Comparison of ENCODE assay signal across 2 cellular contexts in the genomic region with DNA sequence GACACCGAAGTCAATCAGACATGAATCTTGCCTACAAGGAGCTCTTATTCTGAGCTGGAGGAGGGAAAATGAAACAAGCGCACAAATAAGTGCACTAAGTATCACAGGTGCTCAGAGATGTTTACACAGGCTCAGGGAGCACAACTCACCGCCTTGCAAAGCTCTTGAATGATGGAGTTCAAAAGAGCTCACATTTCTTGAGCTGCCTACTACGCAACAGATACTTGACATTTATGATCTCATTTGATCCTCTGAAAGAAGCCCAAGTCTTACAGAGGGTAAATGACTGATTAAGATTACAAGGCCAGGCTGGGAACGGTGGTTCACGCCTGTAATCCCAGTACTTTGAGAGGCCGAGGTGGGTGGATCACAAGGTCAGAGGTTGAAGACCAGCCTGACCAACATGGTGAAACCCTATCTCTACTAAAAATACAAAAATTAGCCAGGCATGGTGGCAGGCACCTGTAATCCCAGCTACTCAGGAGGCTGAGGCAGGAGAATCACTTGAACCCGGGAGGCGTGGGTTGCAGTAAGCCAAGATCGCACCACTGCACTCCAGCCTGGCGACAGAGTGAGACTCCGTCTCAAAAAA.
TF ChIP-seq lines count a peak whose summit lies in the region.

No MANE protein-coding gene starts in this region.

TF ChIP-seq in GM12878, 131 proteins besides CTCF, POLR2A, EP300 and RAD21:
- TF ChIP-seq, protein P1, sequence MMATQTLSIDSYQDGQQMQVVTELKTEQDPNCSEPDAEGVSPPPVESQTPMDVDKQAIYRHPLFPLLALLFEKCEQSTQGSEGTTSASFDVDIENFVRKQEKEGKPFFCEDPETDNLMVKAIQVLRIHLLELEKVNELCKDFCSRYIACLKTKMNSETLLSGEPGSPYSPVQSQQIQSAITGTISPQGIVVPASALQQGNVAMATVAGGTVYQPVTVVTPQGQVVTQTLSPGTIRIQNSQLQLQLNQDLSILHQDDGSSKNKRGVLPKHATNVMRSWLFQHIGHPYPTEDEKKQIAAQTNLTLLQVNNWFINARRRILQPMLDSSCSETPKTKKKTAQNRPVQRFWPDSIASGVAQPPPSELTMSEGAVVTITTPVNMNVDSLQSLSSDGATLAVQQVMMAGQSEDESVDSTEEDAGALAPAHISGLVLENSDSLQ (IDR thresholded peaks at IDR 0.05): 0 out of 2 replicates have a peak, but pooled peaks have one; percentile 0

TF ChIP-seq in HepG2, 621 proteins besides CTCF, POLR2A, EP300 and RAD21:
- TF ChIP-seq, protein P2, sequence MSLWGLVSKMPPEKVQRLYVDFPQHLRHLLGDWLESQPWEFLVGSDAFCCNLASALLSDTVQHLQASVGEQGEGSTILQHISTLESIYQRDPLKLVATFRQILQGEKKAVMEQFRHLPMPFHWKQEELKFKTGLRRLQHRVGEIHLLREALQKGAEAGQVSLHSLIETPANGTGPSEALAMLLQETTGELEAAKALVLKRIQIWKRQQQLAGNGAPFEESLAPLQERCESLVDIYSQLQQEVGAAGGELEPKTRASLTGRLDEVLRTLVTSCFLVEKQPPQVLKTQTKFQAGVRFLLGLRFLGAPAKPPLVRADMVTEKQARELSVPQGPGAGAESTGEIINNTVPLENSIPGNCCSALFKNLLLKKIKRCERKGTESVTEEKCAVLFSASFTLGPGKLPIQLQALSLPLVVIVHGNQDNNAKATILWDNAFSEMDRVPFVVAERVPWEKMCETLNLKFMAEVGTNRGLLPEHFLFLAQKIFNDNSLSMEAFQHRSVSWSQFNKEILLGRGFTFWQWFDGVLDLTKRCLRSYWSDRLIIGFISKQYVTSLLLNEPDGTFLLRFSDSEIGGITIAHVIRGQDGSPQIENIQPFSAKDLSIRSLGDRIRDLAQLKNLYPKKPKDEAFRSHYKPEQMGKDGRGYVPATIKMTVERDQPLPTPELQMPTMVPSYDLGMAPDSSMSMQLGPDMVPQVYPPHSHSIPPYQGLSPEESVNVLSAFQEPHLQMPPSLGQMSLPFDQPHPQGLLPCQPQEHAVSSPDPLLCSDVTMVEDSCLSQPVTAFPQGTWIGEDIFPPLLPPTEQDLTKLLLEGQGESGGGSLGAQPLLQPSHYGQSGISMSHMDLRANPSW (CRISPR knock-in tag; IDR thresholded peaks at IDR 0.05; ENCODE audit: borderline replicate concordance): 0 out of 2 replicates have a peak, but pooled peaks have one; percentile 12
